Comparison of ENCODE assay signal across 22 cellular contexts in the genomic region with DNA sequence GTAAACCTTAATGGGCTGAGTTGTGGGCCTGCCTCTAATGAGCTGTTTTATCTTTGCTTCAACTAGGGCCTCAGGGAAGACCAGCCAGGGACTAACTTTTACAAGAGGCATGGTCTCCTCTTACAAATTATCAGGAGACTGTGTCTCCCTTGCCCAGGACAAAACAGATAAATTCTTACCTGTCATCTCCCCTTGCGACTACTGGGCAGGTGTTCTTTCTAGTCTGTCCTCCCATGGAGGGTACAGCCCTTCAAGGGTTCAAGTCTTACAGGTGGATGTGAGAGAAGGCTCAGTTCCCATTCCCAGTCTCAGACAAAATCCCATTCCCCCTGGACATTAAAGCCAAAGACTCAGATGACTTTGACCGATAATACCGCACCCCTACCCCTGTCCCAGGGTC. TPM values are rescaled to one million over a fixed set of nuclear protein-coding genes. Genes with fewer than 3 reads are reported as not detected.
DNase-seq lines count a peak whose midpoint lies in the region; ATAC-seq and TF ChIP-seq lines count a peak whose summit lies in the region.
"Had no signal": no experiment of that assay in that cellular context is flagged by ENCODE, and none has a peak within 500 bp of the region (broad histone marks: within the 10 kb centered on the region; RNA-seq: fewer than 3 reads in every experiment).

No MANE protein-coding gene starts in this region.

- H3K4me2 ChIP-seq in BLaER1 (peak overlapping the region; percentile 10; the same call in 1 of the 2 replicates), osteoblast (ENCODE audit: insufficient read depth, low read length) (no peak overlapping the region)

- H2AFZ ChIP-seq in osteoblast (ENCODE audit: low read length): no peak overlapping the region
- H2AFZ ChIP-seq: GM23248 had no signal

- H4K20me1 ChIP-seq in BLaER1 (peaks cover 73% of the 10 kb centered on the region), osteoblast (ENCODE audit: insufficient read depth, low read length) (peaks cover 77% of the 10 kb centered on the region)

- ATAC-seq in RWPE2 (ENCODE audit: low read depth): no peak
- ATAC-seq in effector memory CD8-positive, alpha-beta T cell (replicated peaks): no peak
- ATAC-seq: Right ventricle myocardium inferior had no signal

- no peaks in the 10 kb centered on the region for H3K9me3 Mint-ChIP-seq in effector memory CD8-positive, alpha-beta T cell
- H3K9me3 Mint-ChIP-seq: H9 had no signal

- H3K27ac ChIP-seq in BLaER1 (no peak overlapping the region), RWPE2 (ENCODE audit: poor library complexity, severe bottlenecking) (no peak overlapping the region), osteoblast (ENCODE audit: low read depth, low read length) (peak overlapping the region; percentile 20)
- H3K27ac ChIP-seq: 22Rv1, HL-60, SJSA1 had no signal

- peak; percentile 4 for DNase-seq in RWPE2 (ENCODE audit: low spot score)
- DNase-seq in effector memory CD8-positive, alpha-beta T cell: no peak
- no peak for DNase-seq in osteoblast (ENCODE audit: insufficient read length, low spot score, missing footprints)
- no peak for DNase-seq in NCI-H82 treated with DMSO at 0.1 percent for 48 hours (lab: John Stamatoyannopoulos, UW; ENCODE audit: unreplicated experiment)
- no peak for DNase-seq in iPS-NIHi11 (ENCODE audit: low spot score)
- DNase-seq in RKO (ENCODE audit: low spot score): no peak
- DNase-seq in inferior parietal cortex (ENCODE audit: extremely low spot score): no peak
- DNase-seq: GM23248, H9, Karpas-422, NCI-H1092, NCI-H1417 treated with DMSO at 0.1 percent for 48 hours, NCI-H187, NCI-H2171 treated with DMSO at 0.1 percent for 48 hours, NCI-H345, NCI-H510A treated with DMSO at 0.1 percent for 48 hours had no signal

- H3K79me2 ChIP-seq in osteoblast (ENCODE audit: insufficient read depth, low read length): peaks cover 99% of the 10 kb centered on the region

- H3K27me3 ChIP-seq in BLaER1: no peaks in the 10 kb centered on the region
- H3K27me3 ChIP-seq in RWPE2 (ENCODE audit: insufficient read depth, poor library complexity, severe bottlenecking): no peaks in the 10 kb centered on the region
- no peaks in the 10 kb centered on the region for H3K27me3 ChIP-seq in osteoblast (ENCODE audit: insufficient read depth, low read length)
- H3K27me3 ChIP-seq: SJSA1 had no signal

- H3K36me3 ChIP-seq in BLaER1 (peaks cover 52% of the 10 kb centered on the region), RWPE2 (ENCODE audit: low read depth) (peaks cover 51% of the 10 kb centered on the region), osteoblast (ENCODE audit: insufficient read depth, low read length) (peaks cover 49% of the 10 kb centered on the region)

- peaks cover 18 to 36% of the 10 kb centered on the region in 2 donors for H3K4me1 Mint-ChIP-seq in effector memory CD8-positive, alpha-beta T cell (ENCODE audit: low read depth in 2 of 2)

- H3K9ac ChIP-seq in BLaER1: no peak overlapping the region

- no peak overlapping the region for H3K4me3 Mint-ChIP-seq in effector memory CD8-positive, alpha-beta T cell
- H3K4me3 Mint-ChIP-seq: B cell, H9 had no signal

- H3K4me1 ChIP-seq in BLaER1: peaks cover 50% of the 10 kb centered on the region
- H3K4me1 ChIP-seq in RWPE2 (ENCODE audit: insufficient read depth, poor library complexity, severe bottlenecking): no peaks in the 10 kb centered on the region
- peaks cover 60% of the 10 kb centered on the region for H3K4me1 ChIP-seq in osteoblast (ENCODE audit: insufficient read depth, low read length)

- H3K9me3 ChIP-seq in BLaER1: no peaks in the 10 kb centered on the region
- H3K9me3 ChIP-seq in RWPE2 (ENCODE audit: severe bottlenecking): no peaks in the 10 kb centered on the region
- no peaks in the 10 kb centered on the region for H3K9me3 ChIP-seq in osteoblast (ENCODE audit: low read depth, low read length)
- H3K9me3 ChIP-seq: SJSA1 had no signal

- no peak overlapping the region for H3K4me3 ChIP-seq in BLaER1
- no peak overlapping the region for H3K4me3 ChIP-seq in RWPE2 (ENCODE audit: severe bottlenecking)
- H3K4me3 ChIP-seq in osteoblast (ENCODE audit: insufficient read depth, low read length): no peak overlapping the region
- H3K4me3 ChIP-seq: GM23248, SJSA1 had no signal

- no peaks in the 10 kb centered on the region for H3K27me3 Mint-ChIP-seq in effector memory CD8-positive, alpha-beta T cell
- H3K27me3 Mint-ChIP-seq: B cell had no signal

- H3K27ac Mint-ChIP-seq in effector memory CD8-positive, alpha-beta T cell: peak overlapping the region; percentile 18 to 75
- H3K27ac Mint-ChIP-seq: B cell had no signal

- peaks cover 18% of the 10 kb centered on the region for H3K36me3 Mint-ChIP-seq in effector memory CD8-positive, alpha-beta T cell (ENCODE audit: insufficient read depth)

- TF ChIP-seq CTCF in RWPE2 (IDR thresholded peaks at IDR 0.05; ENCODE audit: poor library complexity, severe bottlenecking) (no peak), osteoblast (IDR thresholded peaks at IDR 0.05; ENCODE audit: extremely low read depth, low read depth, low read length) (no peak)

RNA-seq across cellular contexts. Expression of gene RRBP1, which starts 13.6 kb away (rescaled TPM):
- total RNA-seq in osteoblast: 122 and 126 TPM in 2 replicates

RNA-seq across cellular contexts. Expression of gene BANF2, which starts 31.3 kb away (rescaled TPM):
- not detected in 2 replicates for total RNA-seq in osteoblast
- total RNA-seq: B cell, GM23248, H9, Right ventricle myocardium inferior, SJSA1 had no signal
